8 cellular contexts compared by ENCODE assay signal in the genomic region with DNA sequence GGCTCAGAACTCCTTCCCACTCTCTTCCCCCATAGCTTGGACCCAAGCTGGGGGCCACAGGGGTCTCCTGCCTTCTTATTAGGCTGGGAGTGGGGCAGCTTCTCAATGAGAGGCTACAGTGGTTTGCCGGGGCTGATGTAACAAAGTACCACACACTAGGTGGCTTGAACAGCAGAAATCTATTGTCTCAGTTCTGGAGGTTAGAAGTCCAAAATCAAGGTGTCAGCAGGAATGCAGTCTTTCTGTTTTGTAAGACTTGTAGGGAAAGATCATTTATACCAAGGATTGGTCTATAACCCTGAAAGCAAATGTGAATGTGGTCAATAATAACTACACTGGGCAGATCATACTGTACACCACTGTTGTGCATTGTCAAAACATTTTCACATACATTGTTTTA.
"Had no signal": no experiment of that assay in that cellular context is flagged by ENCODE, and none has a peak within 500 bp of the region (broad histone marks: within the 10 kb centered on the region; RNA-seq: fewer than 3 reads in every experiment).

No MANE protein-coding gene starts in this region.

- FAIRE-seq: H1, H54 had no signal

- H3K4me2 ChIP-seq: GM23338 had no signal

- H3K36me3 Mint-ChIP-seq: IgD-negative memory B cell had no signal

- H3K4me3 ChIP-seq: GM23338 had no signal

- ATAC-seq: GM23338 had no signal

- H3K9me3 Mint-ChIP-seq: IgD-negative memory B cell had no signal

- H3K27ac ChIP-seq: HL-60 had no signal

- H3K27ac Mint-ChIP-seq: GM23338, IgD-negative memory B cell had no signal

- H3K4me3 Mint-ChIP-seq: GM23338, H9 had no signal

- DNase-seq: H9, HCEC 1CT, KG1 had no signal

- H2AFZ ChIP-seq: GM23338 had no signal
